ENCODE assay signal across 11 cellular contexts in genomic region chr5:80915716-80916115, GRCh38. TPM values are rescaled to one million over a fixed set of nuclear protein-coding genes. Genes with fewer than 3 reads are reported as not detected.
"Had no signal": no experiment of that assay in that cellular context is flagged by ENCODE, and none has a peak within 500 bp of the region (broad histone marks: within the 10 kb centered on the region; RNA-seq: fewer than 3 reads in every experiment).

No MANE protein-coding gene starts in this region.

- DNase-seq: activated CD4-positive, alpha-beta T cell treated with anti-CD3 and anti-CD28 coated beads for 48 hours; activated naive CD4-positive, alpha-beta T cell treated with Interleukin-2 at 50 U/mL for 16 hours; activated naive CD8-positive, alpha-beta T cell treated with anti-CD3 and anti-CD28 coated beads, Interleukin-2, amount 50 U/mL, for 24 hours; caudate nucleus; erythroblast; kidney glomerular epithelial cell; ovary; stimulated activated CD4-positive, alpha-beta T cell treated with anti-CD3 and anti-CD28 coated beads, Interleukin-4, amount 100 ng/mL, for 4 hours had no signal

- H3K4me3 ChIP-seq: gastroesophageal sphincter, ovary had no signal

- ATAC-seq: activated naive CD8-positive, alpha-beta T cell treated with anti-CD3 and anti-CD28 coated beads, Interleukin-2, amount 50 U/mL, for 24 hours; gastroesophageal sphincter; WTC11 had no signal

RNA-seq across cellular contexts. Expression of gene RASGRF2, which starts 44.4 kb away (rescaled TPM):
- total RNA-seq: myocyte had no signal
